ENCODE assay signal across 13 cellular contexts in genomic region chr9:115018547-115019435, GRCh38.
A peak's percentile ranks its signal among the peaks of the same experiment; 100 is the strongest.
DNase-seq lines count a peak whose midpoint lies in the region; ATAC-seq and TF ChIP-seq lines count a peak whose summit lies in the region.
"Had no signal": no experiment of that assay in that cellular context is flagged by ENCODE, and none has a peak within 500 bp of the region (broad histone marks: within the 10 kb centered on the region; RNA-seq: fewer than 3 reads in every experiment).

No MANE protein-coding gene starts in this region.

- CTCF ChIA-PET in PC-9 (lab: Charles Lee), result no interaction called here

- peak; percentile 80 for DNase-seq in AG20443 (ENCODE audit: low spot score)
- peak; percentile 77 to 79 for DNase-seq in SJSA1 (ENCODE audit: low read depth in 1 of 2, low spot score in 2 of 2)
- DNase-seq in fibroblast of the aortic adventitia (ENCODE audit: low read depth), result peak; percentile 96
- peak; percentile 93 for DNase-seq in sigmoid colon
- no peak for DNase-seq in activated CD4-positive, alpha-beta T cell treated with anti-CD3 and anti-CD28 coated beads, Interleukin-2, amount 50 U/mL, for 1 hour
- no peak for DNase-seq in PC-9
- DNase-seq: CD4-positive, alpha-beta memory T cell; effector CD4-positive, alpha-beta T cell; stimulated activated CD4-positive, alpha-beta T cell treated with anti-CD3 and anti-CD28 coated beads, Interleukin-2, amount 100 ng/mL, for 48 hours; thyroid gland had no signal

- POLR2A ChIA-PET in PC-9 (lab: Charles Lee; ENCODE audit: unreplicated experiment), result no interaction called here

- H3K9me2 ChIP-seq in PC-9 (ENCODE audit: insufficient read depth), result no peaks in the 10 kb centered on the region

- H3K36me3 ChIP-seq in SJSA1 (peaks cover 2% of the 10 kb centered on the region), sigmoid colon (peaks cover 10 to 39% (median 30%) of the 10 kb centered on the region in 4 donors), PC-9 (ENCODE audit: low read depth) (no peaks in the 10 kb centered on the region)
- H3K36me3 ChIP-seq: thyroid gland had no signal

- H3K79me2 ChIP-seq in PC-9 (ENCODE audit: low read depth), result no peaks in the 10 kb centered on the region

- TF ChIP-seq CTCF in fibroblast of the aortic adventitia (IDR thresholded peaks at IDR 0.05; ENCODE audit: insufficient read depth, low read length), result no peak
- TF ChIP-seq CTCF in sigmoid colon (IDR thresholded peaks at IDR 0.05), result no peak
- TF ChIP-seq CTCF in PC-9 (conservative IDR thresholded peaks at IDR 0.05), result no peak

- WGBS in sigmoid colon, 2 donors, result 33 to 55% methylated on average over 8 of the region's 8 CpGs

- intact Hi-C loops in sigmoid colon (cut with DNase I), result loop anchor here (5.0 to 10.0 kb wide), 6 partner anchors 129 to 676 kb away; no protein-coding TSS in a partner anchor
- intact Hi-C loops in PC-9 (cut with micrococcal nuclease; ENCODE audit: unreplicated experiment), result loop anchor here (5.0 kb wide), 1 partner anchor 209 kb away; no protein-coding TSS in a partner anchor

- H3K4me2 ChIP-seq in PC-9, result no peak overlapping the region

- H3K4me3 ChIP-seq in SJSA1, result no peak overlapping the region
- no peak overlapping the region for H3K4me3 ChIP-seq in fibroblast of the aortic adventitia (ENCODE audit: low read depth, low read length)
- H3K4me3 ChIP-seq in sigmoid colon, result no peak overlapping the region
- H3K4me3 ChIP-seq in PC-9, result no peak overlapping the region
- H3K4me3 ChIP-seq: thyroid gland had no signal

- no peaks in the 10 kb centered on the region for H4K20me1 ChIP-seq in PC-9 (ENCODE audit: insufficient read depth)

- H3K27me3 ChIP-seq in SJSA1 (replicated peaks) (no peaks in the 10 kb centered on the region), sigmoid colon (no peaks in the 10 kb centered on the region), PC-9 (ENCODE audit: insufficient read depth, low read depth) (no peaks in the 10 kb centered on the region)
- H3K27me3 ChIP-seq: thyroid gland had no signal

- ATAC-seq in HG02623 (IDR thresholded peaks at IDR 0.05; ENCODE audit: unreplicated experiment), result no peak
- no peak for ATAC-seq in HG03097 (IDR thresholded peaks at IDR 0.05; ENCODE audit: low FRiP score, unreplicated experiment)
- ATAC-seq: WTC11 had no signal

- H3K4me1 ChIP-seq in SJSA1 (replicated peaks) (peaks cover 20% of the 10 kb centered on the region), sigmoid colon (peaks cover 0 to 61% (median 46%) of the 10 kb centered on the region in 4 donors), PC-9 (replicated peaks; ENCODE audit: insufficient read depth) (no peaks in the 10 kb centered on the region)

- no peak for TF ChIP-seq POLR2A in sigmoid colon (IDR thresholded peaks at IDR 0.05)

- H3K9me3 ChIP-seq in SJSA1 (replicated peaks) (no peaks in the 10 kb centered on the region), sigmoid colon (no peaks in the 10 kb centered on the region), PC-9 (ENCODE audit: insufficient read depth, low read depth) (no peaks in the 10 kb centered on the region)
- H3K9me3 ChIP-seq: thyroid gland had no signal

- H3F3A ChIP-seq in PC-9 (ENCODE audit: insufficient read depth, low read depth), result no peaks in the 10 kb centered on the region

- H2AFZ ChIP-seq in PC-9, result no peak overlapping the region

- peak; percentile 96 to 99 (median 98) for TF ChIP-seq EP300 in sigmoid colon (IDR thresholded peaks at IDR 0.05)

- H3K27ac ChIP-seq in SJSA1, result peak overlapping the region; percentile 93
- peak overlapping the region; percentile 83 to 90 (median 88) for H3K27ac ChIP-seq in sigmoid colon
- H3K27ac ChIP-seq in PC-9, result no peak overlapping the region
- H3K27ac ChIP-seq: thyroid gland had no signal

- BruUV-seq in PC-9 (replicated peaks; lab: Mats Ljungman, UMichigan), result no TSS peak

Comparison
In these comparisons a context has a peak if more than half of its experiments do, and no peak if none do; other contexts are left out.
1. DNase-seq: peak in AG20443 (single experiment), SJSA1 (2 of 2), fibroblast of the aortic adventitia (single experiment) and sigmoid colon (single experiment); none in activated CD4-positive, alpha-beta T cell treated with anti-CD3 and anti-CD28 coated beads, Interleukin-2, amount 50 U/mL, for 1 hour (single experiment) and PC-9 (0 of 2).